10 cellular contexts compared by ENCODE assay signal in the genomic region with DNA sequence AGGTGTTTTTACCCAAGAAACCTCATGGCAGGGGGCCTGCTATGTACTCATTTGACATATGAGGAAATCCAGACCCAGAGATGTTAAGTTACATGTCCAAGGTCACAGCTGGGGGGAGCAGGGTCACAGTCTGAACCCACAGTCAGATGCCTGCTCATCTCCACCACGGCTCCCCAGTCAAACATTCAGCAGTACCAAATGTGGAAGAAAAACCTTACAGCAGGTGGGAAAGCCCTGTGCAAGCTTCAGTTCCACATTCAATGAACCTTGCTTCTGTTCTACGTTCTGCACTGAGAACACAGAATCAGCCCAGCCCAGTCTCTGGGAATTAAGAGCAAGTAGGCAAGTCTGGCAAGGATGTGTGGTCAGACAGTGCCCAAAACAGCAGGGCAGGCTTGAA. TPM values are rescaled to one million over a fixed set of nuclear protein-coding genes. Genes with fewer than 3 reads are reported as not detected.
DNase-seq lines count a peak whose midpoint lies in the region; ATAC-seq and TF ChIP-seq lines count a peak whose summit lies in the region.
"Had no signal": no experiment of that assay in that cellular context is flagged by ENCODE, and none has a peak within 500 bp of the region (broad histone marks: within the 10 kb centered on the region; RNA-seq: fewer than 3 reads in every experiment).

No MANE protein-coding gene starts in this region.

- H3K27me3 ChIP-seq in OCI-LY3 (ENCODE audit: low read depth, low read length) (no peaks in the 10 kb centered on the region), neural progenitor cell (no peaks in the 10 kb centered on the region)

- TF ChIP-seq CTCF in OCI-LY3 (IDR thresholded peaks at IDR 0.05; ENCODE audit: low read depth, low read length) = no peak
- no peak for TF ChIP-seq CTCF in neural progenitor cell (IDR thresholded peaks at IDR 0.05)
- TF ChIP-seq CTCF in HFFc6 (IDR thresholded peaks at IDR 0.05) = no peak

- no peak for DNase-seq in activated CD4-positive, alpha-beta T cell treated with anti-CD3 and anti-CD28 coated beads, Interleukin-2, amount 10 ng/mL, durations not matched to agents 24 days and 14 days
- no peak for DNase-seq in activated CD4-positive, alpha-beta T cell treated with anti-CD3 and anti-CD28 coated beads for 48 hours
- no peak for DNase-seq in neural progenitor cell (ENCODE audit: low spot score)
- DNase-seq in cerebellum (ENCODE audit: low spot score) = no peak
- DNase-seq in HFFc6 = no peak
- DNase-seq: KG1 had no signal

- peak overlapping the region; percentile 77 for H3K9ac ChIP-seq in OCI-LY3 (ENCODE audit: low read length)
- no peak overlapping the region for H3K9ac ChIP-seq in neural progenitor cell

- H3K9me3 ChIP-seq in OCI-LY3 (ENCODE audit: insufficient read depth, low read length) (no peaks in the 10 kb centered on the region), neural progenitor cell (ENCODE audit: low read depth) (no peaks in the 10 kb centered on the region)
- H3K9me3 ChIP-seq: A549 had no signal

- peak overlapping the region; percentile 82 for H3K27ac Mint-ChIP-seq in activated CD4-positive, alpha-beta T cell treated with anti-CD3 and anti-CD28 coated beads, Interleukin-2, amount 10 ng/mL, durations not matched to agents 24 days and 14 days
- H3K27ac Mint-ChIP-seq in neural progenitor cell (peak overlapping the region; percentile 76), HFFc6 (no peak overlapping the region)

- H3K4me2 ChIP-seq in OCI-LY3 (ENCODE audit: low read length) (peak overlapping the region; percentile 76), neural progenitor cell (no peak overlapping the region)
- H3K4me2 ChIP-seq: A549 had no signal

- H4K20me1 ChIP-seq in OCI-LY3 (ENCODE audit: insufficient read depth, low read length) (peaks cover 5% of the 10 kb centered on the region; the same call in 1 of the 2 replicates), neural progenitor cell (ENCODE audit: low read depth) (peaks cover 32% of the 10 kb centered on the region)

- H3K79me2 ChIP-seq in OCI-LY3 (ENCODE audit: low read length) = peaks cover 67% of the 10 kb centered on the region
- peaks cover 37% of the 10 kb centered on the region for H3K79me2 ChIP-seq in neural progenitor cell (ENCODE audit: low read depth)

- H3K4me3 Mint-ChIP-seq in activated CD4-positive, alpha-beta T cell treated with anti-CD3 and anti-CD28 coated beads, Interleukin-2, amount 10 ng/mL, durations not matched to agents 24 days and 14 days = peak overlapping the region; percentile 28
- no peak overlapping the region for H3K4me3 Mint-ChIP-seq in neural progenitor cell
- no peak overlapping the region for H3K4me3 Mint-ChIP-seq in HFFc6

- H2AFZ ChIP-seq in OCI-LY3 (ENCODE audit: low read depth, low read length) = no peak overlapping the region
- H2AFZ ChIP-seq in neural progenitor cell (replicated peaks) = no peak overlapping the region

- H3K36me3 ChIP-seq in OCI-LY3 (replicated peaks; ENCODE audit: low read depth, low read length) = peaks cover 18% of the 10 kb centered on the region
- no peaks in the 10 kb centered on the region for H3K36me3 ChIP-seq in neural progenitor cell

- H3K4me1 ChIP-seq in OCI-LY3 (ENCODE audit: low read length) (peaks cover 60% of the 10 kb centered on the region), neural progenitor cell (peaks cover 74% of the 10 kb centered on the region)

- peaks cover 23% of the 10 kb centered on the region for H3F3A ChIP-seq in neural progenitor cell (ENCODE audit: low read depth)

- H3K4me1 Mint-ChIP-seq in activated CD4-positive, alpha-beta T cell treated with anti-CD3 and anti-CD28 coated beads, Interleukin-2, amount 10 ng/mL, durations not matched to agents 24 days and 14 days = peaks cover 39% of the 10 kb centered on the region
- H3K4me1 Mint-ChIP-seq in neural progenitor cell (peaks cover 82% of the 10 kb centered on the region), HFFc6 (ENCODE audit: low read depth) (peaks cover 29% of the 10 kb centered on the region)

- peaks cover 13% of the 10 kb centered on the region for H3K36me3 Mint-ChIP-seq in activated CD4-positive, alpha-beta T cell treated with anti-CD3 and anti-CD28 coated beads, Interleukin-2, amount 10 ng/mL, durations not matched to agents 24 days and 14 days (ENCODE audit: low read depth)
- H3K36me3 Mint-ChIP-seq in neural progenitor cell = peaks cover 3% of the 10 kb centered on the region
- H3K36me3 Mint-ChIP-seq in HFFc6 (ENCODE audit: low read depth) = no peaks in the 10 kb centered on the region

- peak; percentile 40 for ATAC-seq in GM21737 (IDR thresholded peaks at IDR 0.05; ENCODE audit: unreplicated experiment)
- ATAC-seq in HG02884 (IDR thresholded peaks at IDR 0.05; ENCODE audit: unreplicated experiment) = no peak
- ATAC-seq: A549 had no signal

- H3K27me3 Mint-ChIP-seq in activated CD4-positive, alpha-beta T cell treated with anti-CD3 and anti-CD28 coated beads, Interleukin-2, amount 10 ng/mL, durations not matched to agents 24 days and 14 days = no peaks in the 10 kb centered on the region
- H3K27me3 Mint-ChIP-seq in neural progenitor cell (ENCODE audit: insufficient read depth, low read depth) (peaks cover 14% of the 10 kb centered on the region), HFFc6 (ENCODE audit: insufficient read depth) (no peaks in the 10 kb centered on the region; the same call in 1 of the 2 replicates)

- H3K27ac ChIP-seq in OCI-LY3 (ENCODE audit: low read length) = peak overlapping the region; percentile 99
- H3K27ac ChIP-seq in neural progenitor cell = no peak overlapping the region

- intact Hi-C loops in activated CD4-positive, alpha-beta T cell treated with anti-CD3 and anti-CD28 coated beads, Interleukin-2, amount 10 ng/mL, durations not matched to agents 24 days and 14 days (cut with micrococcal nuclease) = loop anchor here (5.0 kb wide), 2 partner anchors 45 to 100 kb away; no protein-coding TSS in a partner anchor

- H3K4me3 ChIP-seq in OCI-LY3 (ENCODE audit: low read length) (peak overlapping the region; percentile 57), neural progenitor cell (no peak overlapping the region)
- H3K4me3 ChIP-seq: A549 had no signal

- no peaks in the 10 kb centered on the region for H3K9me3 Mint-ChIP-seq in activated CD4-positive, alpha-beta T cell treated with anti-CD3 and anti-CD28 coated beads, Interleukin-2, amount 10 ng/mL, durations not matched to agents 24 days and 14 days
- no peaks in the 10 kb centered on the region for H3K9me3 Mint-ChIP-seq in neural progenitor cell
- H3K9me3 Mint-ChIP-seq in HFFc6 = no peaks in the 10 kb centered on the region

RNA-seq across cellular contexts. Expression of a gene that starts 35.2 kb away (rescaled TPM):
- total RNA-seq in activated CD4-positive, alpha-beta T cell treated with anti-CD3 and anti-CD28 coated beads, Interleukin-2, amount 10 ng/mL, durations not matched to agents 24 days and 14 days = 76.8 and 81.6 TPM in 2 replicates
- 15.6 and 25.7 TPM in 2 replicates for total RNA-seq in neural progenitor cell (ENCODE audit: low replicate concordance)
- 74.2 TPM for total RNA-seq in cerebellum
- 10 to 100 TPM in 5 of 6 experiments, 1 to 10 TPM in 1; 7.2 to 14.9 (median 13.0) TPM for total RNA-seq in HFFc6 (2021; fragmentation: NEBNext Ultra II Directional; extraction: Animal tissue kit (Norgen Biotek cat#: 25700))

RNA-seq across cellular contexts. Expression of a gene that starts 54.4 kb away (rescaled TPM):
- total RNA-seq in activated CD4-positive, alpha-beta T cell treated with anti-CD3 and anti-CD28 coated beads, Interleukin-2, amount 10 ng/mL, durations not matched to agents 24 days and 14 days = 96.4 and 107 TPM in 2 replicates
- total RNA-seq in neural progenitor cell (ENCODE audit: low replicate concordance) (61.4 and 109 TPM in 2 replicates), cerebellum (20.1 TPM)
- 10 to 100 TPM; 34.9 to 54.2 (median 47.1) TPM for total RNA-seq in HFFc6 (2021; fragmentation: NEBNext Ultra II Directional; extraction: Animal tissue kit (Norgen Biotek cat#: 25700))
